Comparison of ENCODE assay signal across 10 cellular contexts in genomic region chr16:27324851-27325301, GRCh38. TPM values are rescaled to one million over a fixed set of nuclear protein-coding genes. Genes with fewer than 3 reads are reported as not detected.
A peak's percentile ranks its signal among the peaks of the same experiment; 100 is the strongest.
DNase-seq lines count a peak whose midpoint lies in the region; ATAC-seq and TF ChIP-seq lines count a peak whose summit lies in the region.
"Had no signal": no experiment of that assay in that cellular context is flagged by ENCODE, and none has a peak within 500 bp of the region (broad histone marks: within the 10 kb centered on the region; RNA-seq: fewer than 3 reads in every experiment).

No MANE protein-coding gene starts in this region.

- H3K4me3 ChIP-seq in liver (ENCODE audit: low read depth in 1 of 3, low read length in 3 of 3) (no peak overlapping the region), thoracic aorta (no peak overlapping the region)

- H3K27me3 ChIP-seq in liver (ENCODE audit: control insufficient read depth in 4 of 4, insufficient read depth in 4 of 4, low read length in 3 of 4) = no peaks in the 10 kb centered on the region
- H3K27me3 ChIP-seq in thoracic aorta (replicated peaks; ENCODE audit: insufficient read depth) = no peaks in the 10 kb centered on the region

- TF ChIP-seq CTCF in liver (IDR thresholded peaks at IDR 0.05; ENCODE audit: low read depth, low read length, missing input control) (no peak), thoracic aorta (IDR thresholded peaks at IDR 0.05) (no peak)

- H3K4me1 ChIP-seq in liver (ENCODE audit: control insufficient read depth in 4 of 4, insufficient read depth in 4 of 4, low read length in 3 of 4) (peaks cover 40 to 61% (median 53%) of the 10 kb centered on the region in 4 donors), thoracic aorta (ENCODE audit: control insufficient read depth in 1 of 2, low read depth in 2 of 2) (peaks cover 18 to 75% of the 10 kb centered on the region in 2 donors)

- H3K27ac ChIP-seq in liver (ENCODE audit: low read depth in 1 of 2, low read length in 2 of 2) (peak overlapping the region; percentile 92 to 98), thoracic aorta (peak overlapping the region; percentile 37 to 88)

- peaks cover 83% of the 10 kb centered on the region for H3K4me1 Mint-ChIP-seq in activated CD8-positive, alpha-beta memory T cell treated with anti-CD3 and anti-CD28 coated beads, Interleukin-2, amount 10 ng/mL, durations not matched to agents 7 days and 5 days
- peaks cover 88% of the 10 kb centered on the region for H3K4me1 Mint-ChIP-seq in activated naive CD8-positive, alpha-beta T cell (ENCODE audit: low read depth)

- no peaks in the 10 kb centered on the region for H3K27me3 Mint-ChIP-seq in activated CD8-positive, alpha-beta memory T cell treated with anti-CD3 and anti-CD28 coated beads, Interleukin-2, amount 10 ng/mL, durations not matched to agents 7 days and 5 days
- H3K27me3 Mint-ChIP-seq in activated naive CD8-positive, alpha-beta T cell = no peaks in the 10 kb centered on the region

- H3K36me3 ChIP-seq in liver (ENCODE audit: control insufficient read depth in 4 of 4, insufficient read depth in 3 of 4, low read depth in 1 of 4, low read length in 3 of 4) (peaks cover 0 to 2% (median 0%) of the 10 kb centered on the region in 4 donors), thoracic aorta (no peaks in the 10 kb centered on the region)

- no peaks in the 10 kb centered on the region for H3K9me3 Mint-ChIP-seq in activated CD8-positive, alpha-beta memory T cell treated with anti-CD3 and anti-CD28 coated beads, Interleukin-2, amount 10 ng/mL, durations not matched to agents 7 days and 5 days (ENCODE audit: low read depth)
- H3K9me3 Mint-ChIP-seq in activated naive CD8-positive, alpha-beta T cell (ENCODE audit: low read depth) = no peaks in the 10 kb centered on the region

- H3K9me3 ChIP-seq in liver (ENCODE audit: control insufficient read depth in 4 of 4, low read length in 3 of 4) (no peaks in the 10 kb centered on the region), thoracic aorta (no peaks in the 10 kb centered on the region)

- ATAC-seq in activated CD8-positive, alpha-beta memory T cell treated with anti-CD3 and anti-CD28 coated beads, Interleukin-2, amount 10 ng/mL, durations not matched to agents 7 days and 5 days = no peak
- ATAC-seq in thoracic aorta (ENCODE audit: insufficient number of reproducible peaks, low FRiP score, low read depth) = no peak
- no peak for ATAC-seq in GM21447 (IDR thresholded peaks at IDR 0.05; ENCODE audit: unreplicated experiment)

- CTCF ChIA-PET in activated CD8-positive, alpha-beta memory T cell treated with anti-CD3 and anti-CD28 coated beads, Interleukin-2, amount 10 ng/mL, durations not matched to agents 7 days and 5 days (lab: Charles Lee) = interaction anchor here (0.9 kb wide), 1 partner anchor 91 kb away, joined by 3 read pairs; no protein-coding TSS in a partner anchor

- peak overlapping the region; percentile 42 for H3K27ac Mint-ChIP-seq in activated CD8-positive, alpha-beta memory T cell treated with anti-CD3 and anti-CD28 coated beads, Interleukin-2, amount 10 ng/mL, durations not matched to agents 7 days and 5 days
- peak overlapping the region; percentile 91 for H3K27ac Mint-ChIP-seq in activated naive CD8-positive, alpha-beta T cell

- 77% methylated on average over 12 of the region's 12 CpGs for WGBS in liver

- no peak for DNase-seq in activated CD8-positive, alpha-beta memory T cell treated with anti-CD3 and anti-CD28 coated beads, Interleukin-2, amount 10 ng/mL, durations not matched to agents 7 days and 5 days
- DNase-seq in activated CD8-positive, alpha-beta memory T cell treated with anti-CD3 and anti-CD28 coated beads for 24 hours = no peak
- DNase-seq in thoracic aorta (ENCODE audit: low spot score) (no peak), NCI-H187 (lab: John Stamatoyannopoulos, UW) (no peak), HuH-7.5 (ENCODE audit: low spot score) (no peak)
- DNase-seq: ACHN, NCI-H2081 treated with DMSO at 0.1 percent for 48 hours had no signal

- peaks cover 58% of the 10 kb centered on the region for H3K36me3 Mint-ChIP-seq in activated CD8-positive, alpha-beta memory T cell treated with anti-CD3 and anti-CD28 coated beads, Interleukin-2, amount 10 ng/mL, durations not matched to agents 7 days and 5 days
- peaks cover 21% of the 10 kb centered on the region for H3K36me3 Mint-ChIP-seq in activated naive CD8-positive, alpha-beta T cell

- no peak for TF ChIP-seq RAD21 in liver (IDR thresholded peaks at IDR 0.05)

- no peak overlapping the region for H3K9ac ChIP-seq in liver (ENCODE audit: low read depth in 1 of 2, low read length in 2 of 2)

- H3K4me3 Mint-ChIP-seq in activated CD8-positive, alpha-beta memory T cell treated with anti-CD3 and anti-CD28 coated beads, Interleukin-2, amount 10 ng/mL, durations not matched to agents 7 days and 5 days = no peak overlapping the region
- no peak overlapping the region for H3K4me3 Mint-ChIP-seq in activated naive CD8-positive, alpha-beta T cell

TF ChIP-seq in liver, 16 proteins besides CTCF, POLR2A, EP300 and RAD21:
- no peak for TF ChIP-seq MAX (IDR thresholded peaks at IDR 0.05)
- no peak for TF ChIP-seq REST (IDR thresholded peaks at IDR 0.05)
- TF ChIP-seq HNF4G (IDR thresholded peaks at IDR 0.05) = no peak
- no peak for TF ChIP-seq FOXA2 (IDR thresholded peaks at IDR 0.05)
- TF ChIP-seq YY1 (IDR thresholded peaks at IDR 0.05) = no peak
- TF ChIP-seq EGR1 (IDR thresholded peaks at IDR 0.05; ENCODE audit: low read depth in 2 of 2) = no peak
- TF ChIP-seq FOXA1 (IDR thresholded peaks at IDR 0.05) = no peak
- TF ChIP-seq GABPA (IDR thresholded peaks at IDR 0.05 in 1 of 2, conservative IDR thresholded peaks at IDR 0.05 in 1 of 2) = no peak
- no peak for TF ChIP-seq TAF1 (conservative IDR thresholded peaks at IDR 0.05)
- no peak for TF ChIP-seq JUND (IDR thresholded peaks at IDR 0.05)
- TF ChIP-seq ZBTB33 (IDR thresholded peaks at IDR 0.05) = no peak
- TF ChIP-seq NR2F2 (IDR thresholded peaks at IDR 0.05) = no peak
- no peak for TF ChIP-seq HNF4A (conservative IDR thresholded peaks at IDR 0.05)
- no peak for TF ChIP-seq SP1 (IDR thresholded peaks at IDR 0.05)
- no peak for TF ChIP-seq RXRA (IDR thresholded peaks at IDR 0.05)
- no peak for TF ChIP-seq ATF3 (IDR thresholded peaks at IDR 0.05)

RNA-seq across cellular contexts. Expression of gene IL4R, which starts 11.1 kb away (rescaled TPM):
- 100 to 1,000 TPM; 155 to 190 TPM for total RNA-seq in activated CD8-positive, alpha-beta memory T cell treated with anti-CD3 and anti-CD28 coated beads, Interleukin-2, amount 10 ng/mL, durations not matched to agents 7 days and 5 days
- total RNA-seq in liver (10 to 100 TPM; 18.0 to 61.9 TPM), thoracic aorta (100 to 1,000 TPM in 1 of 2 donors, 10 to 100 TPM in 1; 46.2 to 148 TPM)
- 10 to 100 TPM; 15.5 to 41.8 TPM for polyA plus RNA-seq in liver

RNA-seq across cellular contexts. Expression of gene NSMCE1, which starts 56.3 kb away (rescaled TPM):
- 10 to 100 TPM; 75.9 to 94.0 TPM for total RNA-seq in activated CD8-positive, alpha-beta memory T cell treated with anti-CD3 and anti-CD28 coated beads, Interleukin-2, amount 10 ng/mL, durations not matched to agents 7 days and 5 days
- 10 to 100 TPM; 16.5 to 16.6 TPM for total RNA-seq in liver
- polyA plus RNA-seq in liver = 10 to 100 TPM; 26.9 to 39.0 TPM
- total RNA-seq in thoracic aorta = 10 to 100 TPM; 23.8 to 44.5 TPM
